28 cellular contexts compared by ENCODE assay signal in the genomic region with DNA sequence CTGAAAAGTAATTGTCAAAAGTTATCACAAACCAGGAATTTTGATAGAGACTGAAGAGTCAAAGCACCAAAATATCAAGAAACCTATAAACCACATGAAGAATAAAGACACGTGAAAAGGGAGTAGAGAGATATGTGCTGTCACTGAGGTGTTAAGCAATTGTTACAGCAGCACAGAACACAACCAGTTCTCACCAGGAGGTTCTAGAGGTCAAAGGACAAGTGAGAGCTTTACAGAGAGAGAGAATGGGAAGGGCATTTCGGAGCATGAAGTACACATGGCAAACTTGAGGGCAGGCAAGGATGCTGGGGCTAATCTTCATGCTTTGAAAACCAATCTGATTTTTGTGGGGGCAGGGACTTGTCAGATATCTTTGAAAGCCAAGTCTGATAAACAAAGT.
"Had no signal": no experiment of that assay in that cellular context is flagged by ENCODE, and none has a peak within 500 bp of the region (broad histone marks: within the 10 kb centered on the region; RNA-seq: fewer than 3 reads in every experiment).

No MANE protein-coding gene starts in this region.

- H3K27me3 Mint-ChIP-seq: memory B cell had no signal

- H3K4me1 Mint-ChIP-seq: memory B cell; mesothelial cell of epicardium; naive thymus-derived CD4-positive, alpha-beta T cell; stimulated activated effector memory CD8-positive, alpha-beta T cell treated with anti-CD3 and anti-CD28 coated beads, Interleukin-12 subunit alpha, Interleukin-12 subunit beta, amount 100 ng/mL, for 72 hours had no signal

- H3K9me3 ChIP-seq: gastrocnemius medialis, heart left ventricle, ovary, psoas muscle, sigmoid colon, stomach, thyroid gland, vagina had no signal

- H3K36me3 ChIP-seq: gastrocnemius medialis, heart left ventricle, ovary, sigmoid colon, stomach, thyroid gland, vagina had no signal

- H3K4me1 ChIP-seq: gastrocnemius medialis, heart left ventricle, psoas muscle, sigmoid colon, stomach, thyroid gland, vagina had no signal

- ATAC-seq: esophagus mucosa; gastrocnemius medialis; heart left ventricle; left lobe of liver; naive thymus-derived CD4-positive, alpha-beta T cell; psoas muscle; right cardiac atrium; stimulated activated effector memory CD8-positive, alpha-beta T cell treated with anti-CD3 and anti-CD28 coated beads, Interleukin-12 subunit alpha, Interleukin-12 subunit beta, amount 100 ng/mL, for 72 hours had no signal

- H3K4me3 ChIP-seq: gastrocnemius medialis, heart left ventricle, lung, ovary, psoas muscle, sigmoid colon, stomach, thyroid gland, vagina had no signal

- H3K4me3 Mint-ChIP-seq: endodermal cell; memory B cell; mesothelial cell of epicardium; naive thymus-derived CD4-positive, alpha-beta T cell; nephron; stimulated activated effector memory CD8-positive, alpha-beta T cell treated with anti-CD3 and anti-CD28 coated beads, Interleukin-12 subunit alpha, Interleukin-12 subunit beta, amount 100 ng/mL, for 72 hours had no signal

- DNase-seq: effector CD8-positive, alpha-beta T cell; endodermal cell; foreskin fibroblast; gastrocnemius medialis; heart left ventricle; hippocampal formation; naive thymus-derived CD4-positive, alpha-beta T cell; occipital lobe; ovary; posterior cingulate gyrus; psoas muscle; right cardiac atrium; sigmoid colon; stimulated activated CD4-positive, alpha-beta T cell treated with anti-CD3 and anti-CD28 coated beads, Interleukin-2, amount 100 ng/mL, for 24 hours; stimulated activated CD4-positive, alpha-beta T cell treated with anti-CD3 and anti-CD28 coated beads, Interleukin-4, amount 100 ng/mL, for 24 hours; stimulated activated naive CD4-positive, alpha-beta T cell treated with Interleukin-2 at 50 U/mL for 16 hours; stomach; thyroid gland; trophoblast cell had no signal

- H3K27ac ChIP-seq: epithelial cell of prostate, gastrocnemius medialis, heart left ventricle, ovary, psoas muscle, sigmoid colon, stomach, thyroid gland, vagina had no signal

- H3K36me3 Mint-ChIP-seq: memory B cell; mesothelial cell of epicardium; naive thymus-derived CD4-positive, alpha-beta T cell; stimulated activated effector memory CD8-positive, alpha-beta T cell treated with anti-CD3 and anti-CD28 coated beads, Interleukin-12 subunit alpha, Interleukin-12 subunit beta, amount 100 ng/mL, for 72 hours had no signal

- H3K27me3 ChIP-seq: gastrocnemius medialis, heart left ventricle, ovary, sigmoid colon, stomach, thyroid gland, vagina had no signal

- H3K27ac Mint-ChIP-seq: endodermal cell; memory B cell; mesothelial cell of epicardium; naive thymus-derived CD4-positive, alpha-beta T cell; nephron; stimulated activated effector memory CD8-positive, alpha-beta T cell treated with anti-CD3 and anti-CD28 coated beads, Interleukin-12 subunit alpha, Interleukin-12 subunit beta, amount 100 ng/mL, for 72 hours had no signal

- H3K9me3 Mint-ChIP-seq: endodermal cell, memory B cell, mesothelial cell of epicardium, nephron had no signal
